ENCODE assay signal across 1 cellular context in the genomic region with DNA sequence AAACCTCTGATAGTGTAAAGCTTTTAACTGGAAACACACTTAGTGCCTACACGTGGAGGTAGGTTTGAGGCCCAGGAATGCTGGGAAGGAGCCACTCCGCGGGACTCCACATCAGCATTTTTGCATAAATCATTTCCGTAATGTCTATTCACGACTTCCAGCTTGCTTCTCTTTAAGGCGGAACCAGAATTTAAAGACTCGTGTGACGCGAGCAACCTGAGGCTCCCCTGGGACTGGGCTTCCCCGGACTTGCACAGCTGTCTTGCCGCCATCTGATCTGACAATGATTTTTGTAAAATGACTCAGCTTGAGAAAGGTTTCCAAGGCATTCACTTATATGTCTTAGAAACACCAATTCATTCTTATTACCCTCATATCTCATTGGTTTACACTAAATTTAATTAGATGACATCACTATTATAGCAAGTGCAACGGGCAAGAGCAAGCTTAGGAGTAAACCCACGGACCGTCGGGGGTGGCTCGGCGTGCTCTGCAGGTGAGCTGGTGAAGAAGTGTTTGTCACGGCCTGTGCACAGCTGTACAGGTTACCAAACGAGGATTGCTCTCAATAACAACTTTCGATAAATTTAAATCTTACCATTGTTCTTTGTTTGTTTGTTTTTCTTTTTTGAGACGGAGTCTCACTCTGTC.
TF ChIP-seq lines count a peak whose summit lies in the region.

No MANE protein-coding gene starts in this region.

TF ChIP-seq in K562, 482 proteins besides CTCF, POLR2A, EP300 and RAD21 (continued from another document):
- TF ChIP-seq, protein P1, sequence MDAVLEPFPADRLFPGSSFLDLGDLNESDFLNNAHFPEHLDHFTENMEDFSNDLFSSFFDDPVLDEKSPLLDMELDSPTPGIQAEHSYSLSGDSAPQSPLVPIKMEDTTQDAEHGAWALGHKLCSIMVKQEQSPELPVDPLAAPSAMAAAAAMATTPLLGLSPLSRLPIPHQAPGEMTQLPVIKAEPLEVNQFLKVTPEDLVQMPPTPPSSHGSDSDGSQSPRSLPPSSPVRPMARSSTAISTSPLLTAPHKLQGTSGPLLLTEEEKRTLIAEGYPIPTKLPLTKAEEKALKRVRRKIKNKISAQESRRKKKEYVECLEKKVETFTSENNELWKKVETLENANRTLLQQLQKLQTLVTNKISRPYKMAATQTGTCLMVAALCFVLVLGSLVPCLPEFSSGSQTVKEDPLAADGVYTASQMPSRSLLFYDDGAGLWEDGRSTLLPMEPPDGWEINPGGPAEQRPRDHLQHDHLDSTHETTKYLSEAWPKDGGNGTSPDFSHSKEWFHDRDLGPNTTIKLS (IDR thresholded peaks at IDR 0.05; ENCODE audit: borderline replicate concordance, low read depth), result no peak
- no peak for TF ChIP-seq TAL1 (IDR thresholded peaks at IDR 0.05)
- TF ChIP-seq ZNF551 (CRISPR knock-in tag; IDR thresholded peaks at IDR 0.05), result no peak
- TF ChIP-seq ZNF212 (CRISPR knock-in tag; IDR thresholded peaks at IDR 0.05), result no peak
- no peak for TF ChIP-seq THRAP3 (IDR thresholded peaks at IDR 0.05; ENCODE audit: borderline replicate concordance)
- no peak for TF ChIP-seq ZNF146 (CRISPR knock-in tag; IDR thresholded peaks at IDR 0.05; ENCODE audit: unreplicated experiment)
- no peak for TF ChIP-seq ZNF134 (CRISPR knock-in tag; conservative IDR thresholded peaks at IDR 0.05)
- peak in 1 of 3 experiments; percentile 28; a peak in 1 of 6 replicates for TF ChIP-seq ZBTB11 (CRISPR knock-in tag; IDR thresholded peaks at IDR 0.05)
- no peak for TF ChIP-seq GATAD2A (IDR thresholded peaks at IDR 0.05)
- 0 out of 2 replicates have a peak, but pooled peaks have one; percentile 4 for TF ChIP-seq ZNF316 (IDR thresholded peaks at IDR 0.05)
- TF ChIP-seq, protein P2, sequence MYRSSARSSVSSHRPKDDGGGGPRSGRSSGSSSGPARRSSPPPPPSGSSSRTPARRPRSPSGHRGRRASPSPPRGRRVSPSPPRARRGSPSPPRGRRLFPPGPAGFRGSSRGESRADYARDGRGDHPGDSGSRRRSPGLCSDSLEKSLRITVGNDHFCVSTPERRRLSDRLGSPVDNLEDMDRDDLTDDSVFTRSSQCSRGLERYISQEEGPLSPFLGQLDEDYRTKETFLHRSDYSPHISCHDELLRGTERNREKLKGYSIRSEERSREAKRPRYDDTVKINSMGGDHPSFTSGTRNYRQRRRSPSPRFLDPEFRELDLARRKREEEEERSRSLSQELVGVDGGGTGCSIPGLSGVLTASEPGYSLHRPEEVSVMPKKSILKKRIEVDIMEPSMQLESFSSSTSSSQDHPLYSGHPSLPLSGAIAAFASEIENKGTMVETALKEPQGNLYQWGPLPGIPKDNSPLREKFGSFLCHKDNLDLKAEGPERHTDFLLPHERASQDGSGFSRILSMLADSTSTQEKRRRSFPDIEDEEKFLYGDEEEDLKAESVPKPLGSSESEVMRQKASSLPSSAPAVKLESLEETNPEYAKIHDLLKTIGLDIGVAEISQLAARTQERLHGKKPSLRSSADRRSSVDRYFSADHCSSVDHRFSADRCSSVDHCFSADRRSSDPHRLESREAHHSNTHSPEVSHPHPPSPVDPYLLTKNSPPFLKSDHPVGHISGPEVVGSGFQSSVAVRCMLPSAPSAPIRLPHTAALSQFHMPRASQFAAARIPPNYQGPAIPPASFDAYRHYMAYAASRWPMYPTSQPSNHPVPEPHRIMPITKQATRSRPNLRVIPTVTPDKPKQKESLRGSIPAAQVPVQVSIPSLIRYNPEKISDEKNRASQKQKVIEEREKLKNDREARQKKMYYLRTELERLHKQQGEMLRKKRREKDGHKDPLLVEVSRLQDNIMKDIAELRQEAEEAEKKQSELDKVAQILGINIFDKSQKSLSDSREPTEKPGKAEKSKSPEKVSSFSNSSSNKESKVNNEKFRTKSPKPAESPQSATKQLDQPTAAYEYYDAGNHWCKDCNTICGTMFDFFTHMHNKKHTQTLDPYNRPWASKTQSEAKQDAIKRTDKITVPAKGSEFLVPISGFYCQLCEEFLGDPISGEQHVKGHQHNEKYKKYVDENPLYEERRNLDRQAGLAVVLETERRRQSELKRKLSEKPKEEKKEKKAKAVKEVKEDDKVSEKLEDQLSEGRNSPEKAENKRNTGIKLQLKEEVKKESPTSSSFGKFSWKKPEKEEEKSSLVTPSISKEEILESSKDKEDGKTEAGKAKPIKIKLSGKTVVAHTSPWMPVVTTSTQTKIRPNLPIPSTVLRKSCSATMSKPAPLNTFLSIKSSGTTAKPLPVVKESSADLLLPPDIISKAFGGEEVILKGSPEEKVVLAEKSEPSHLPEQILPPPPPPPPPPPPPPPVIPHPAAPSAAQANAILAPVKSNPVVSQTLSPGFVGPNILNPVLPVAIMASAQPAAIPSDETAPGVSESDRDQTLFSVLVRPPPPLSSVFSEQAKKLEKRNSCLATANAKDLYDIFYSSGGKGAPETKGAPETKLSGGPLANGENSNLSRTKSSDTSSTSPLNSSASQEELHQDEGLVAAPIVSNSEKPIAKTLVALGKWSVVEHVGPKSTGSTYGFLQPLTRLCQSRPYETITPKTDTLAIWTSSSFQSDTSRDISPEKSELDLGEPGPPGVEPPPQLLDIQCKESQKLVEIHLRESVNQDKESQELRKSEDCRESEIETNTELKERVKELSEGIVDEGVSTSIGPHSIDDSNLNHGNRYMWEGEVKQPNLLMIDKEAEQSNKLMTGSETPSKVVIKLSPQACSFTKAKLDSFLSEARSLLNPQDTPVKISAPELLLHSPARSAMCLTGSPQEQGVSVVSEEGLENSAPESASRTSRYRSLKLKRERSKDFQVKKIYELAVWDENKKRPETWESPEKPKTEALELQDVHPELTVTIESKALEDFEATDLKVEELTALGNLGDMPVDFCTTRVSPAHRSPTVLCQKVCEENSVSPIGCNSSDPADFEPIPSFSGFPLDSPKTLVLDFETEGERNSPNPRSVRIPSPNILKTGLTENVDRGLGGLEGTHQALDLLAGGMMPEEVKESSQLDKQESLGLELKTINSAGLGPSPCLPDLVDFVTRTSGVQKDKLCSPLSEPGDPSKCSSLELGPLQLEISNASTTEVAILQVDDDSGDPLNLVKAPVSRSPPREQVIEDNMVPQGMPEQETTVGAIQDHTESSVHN (IDR thresholded peaks at IDR 0.05; ENCODE audit: borderline replicate concordance in 1 of 2, low read depth in 1 of 2), result 0 out of 4 replicates have a peak, but pooled peaks of 1 of the 2 experiments have one; percentile 42
- TF ChIP-seq SUPT5H (IDR thresholded peaks at IDR 0.05), result no peak
- TF ChIP-seq, protein P3, sequence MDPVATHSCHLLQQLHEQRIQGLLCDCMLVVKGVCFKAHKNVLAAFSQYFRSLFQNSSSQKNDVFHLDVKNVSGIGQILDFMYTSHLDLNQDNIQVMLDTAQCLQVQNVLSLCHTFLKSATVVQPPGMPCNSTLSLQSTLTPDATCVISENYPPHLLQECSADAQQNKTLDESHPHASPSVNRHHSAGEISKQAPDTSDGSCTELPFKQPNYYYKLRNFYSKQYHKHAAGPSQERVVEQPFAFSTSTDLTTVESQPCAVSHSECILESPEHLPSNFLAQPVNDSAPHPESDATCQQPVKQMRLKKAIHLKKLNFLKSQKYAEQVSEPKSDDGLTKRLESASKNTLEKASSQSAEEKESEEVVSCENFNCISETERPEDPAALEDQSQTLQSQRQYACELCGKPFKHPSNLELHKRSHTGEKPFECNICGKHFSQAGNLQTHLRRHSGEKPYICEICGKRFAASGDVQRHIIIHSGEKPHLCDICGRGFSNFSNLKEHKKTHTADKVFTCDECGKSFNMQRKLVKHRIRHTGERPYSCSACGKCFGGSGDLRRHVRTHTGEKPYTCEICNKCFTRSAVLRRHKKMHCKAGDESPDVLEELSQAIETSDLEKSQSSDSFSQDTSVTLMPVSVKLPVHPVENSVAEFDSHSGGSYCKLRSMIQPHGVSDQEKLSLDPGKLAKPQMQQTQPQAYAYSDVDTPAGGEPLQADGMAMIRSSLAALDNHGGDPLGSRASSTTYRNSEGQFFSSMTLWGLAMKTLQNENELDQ (CRISPR knock-in tag; IDR thresholded peaks at IDR 0.05; ENCODE audit: borderline replicate concordance), result no peak
- TF ChIP-seq IRF2 (CRISPR knock-in tag; IDR thresholded peaks at IDR 0.05), result no peak
- peak; percentile 24; the same call in 1 of the 2 replicates for TF ChIP-seq NFE2 (IDR thresholded peaks at IDR 0.05; ENCODE audit: low read depth)
- TF ChIP-seq, protein P4, sequence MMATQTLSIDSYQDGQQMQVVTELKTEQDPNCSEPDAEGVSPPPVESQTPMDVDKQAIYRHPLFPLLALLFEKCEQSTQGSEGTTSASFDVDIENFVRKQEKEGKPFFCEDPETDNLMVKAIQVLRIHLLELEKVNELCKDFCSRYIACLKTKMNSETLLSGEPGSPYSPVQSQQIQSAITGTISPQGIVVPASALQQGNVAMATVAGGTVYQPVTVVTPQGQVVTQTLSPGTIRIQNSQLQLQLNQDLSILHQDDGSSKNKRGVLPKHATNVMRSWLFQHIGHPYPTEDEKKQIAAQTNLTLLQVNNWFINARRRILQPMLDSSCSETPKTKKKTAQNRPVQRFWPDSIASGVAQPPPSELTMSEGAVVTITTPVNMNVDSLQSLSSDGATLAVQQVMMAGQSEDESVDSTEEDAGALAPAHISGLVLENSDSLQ (IDR thresholded peaks at IDR 0.05), result peak; percentile 22; the same call in 1 of the 2 replicates
- 0 out of 2 replicates have a peak, but pooled peaks have one; percentile 5 for TF ChIP-seq MAFG (tag; conservative IDR thresholded peaks at IDR 0.05)
- TF ChIP-seq RUNX1 (IDR thresholded peaks at IDR 0.05; ENCODE audit: low read depth), result no peak
- peak; percentile 66; the same call in 1 of the 2 replicates for TF ChIP-seq TFAP4 (CRISPR knock-in tag; IDR thresholded peaks at IDR 0.05; ENCODE audit: borderline replicate concordance)
- TF ChIP-seq ZNF583 (CRISPR knock-in tag; IDR thresholded peaks at IDR 0.05), result no peak
- TF ChIP-seq CREM (IDR thresholded peaks at IDR 0.05; ENCODE audit: low read depth), result 0 out of 2 replicates have a peak, but pooled peaks have one; percentile 27
- no peak for TF ChIP-seq GMEB1 (CRISPR knock-in tag; IDR thresholded peaks at IDR 0.05)
